ENCODE assay signal across 8 cellular contexts in genomic region chr6:137799950-137800568, GRCh38.
DNase-seq lines count a peak whose midpoint lies in the region; ATAC-seq and TF ChIP-seq lines count a peak whose summit lies in the region.

No MANE protein-coding gene starts in this region.

- no peak overlapping the region for H3K27ac Mint-ChIP-seq in type B pancreatic cell

- no peaks in the 10 kb centered on the region for H3K27me3 Mint-ChIP-seq in type B pancreatic cell

- no peaks in the 10 kb centered on the region for H3K36me3 Mint-ChIP-seq in type B pancreatic cell

- no peaks in the 10 kb centered on the region for H3K9me3 Mint-ChIP-seq in type B pancreatic cell

- DNase-seq in AG09319 (ENCODE audit: extremely low read depth, low read depth), result no peak
- DNase-seq in LNCaP clone FGC (ENCODE audit: low read depth), result peak; percentile 43
- DNase-seq in activated CD4-positive, alpha-beta T cell treated with anti-CD3 and anti-CD28 coated beads for 24 hours (ENCODE audit: low read depth in 2 of 2), result peak; percentile 33 to 64
- DNase-seq in effector CD8-positive, alpha-beta T cell (lab: John Stamatoyannopoulos, UW), result peak; percentile 45
- DNase-seq in myocyte (ENCODE audit: low read depth), result peak; percentile 56
- no peak for DNase-seq in type B pancreatic cell (ENCODE audit: extremely low spot score, unreplicated experiment)

- peaks cover 6% of the 10 kb centered on the region for H3K4me1 Mint-ChIP-seq in type B pancreatic cell (ENCODE audit: unreplicated experiment)

- TF ChIP-seq CTCF in AG09319 (IDR thresholded peaks at IDR 0.05; ENCODE audit: low read depth, low read length) (peak; percentile 48), LNCaP clone FGC (IDR thresholded peaks at IDR 0.05; ENCODE audit: control insufficient read depth, extremely low read depth, insufficient read depth) (peak; percentile 74), type B pancreatic cell (conservative IDR thresholded peaks at IDR 0.05) (peak; percentile 63)

- ATAC-seq in GM18868 (IDR thresholded peaks at IDR 0.05; ENCODE audit: unreplicated experiment), result peak; percentile 75
- no peak for ATAC-seq in GM18511 (IDR thresholded peaks at IDR 0.05; ENCODE audit: unreplicated experiment)

- no peak overlapping the region for H3K4me3 ChIP-seq in LNCaP clone FGC (ENCODE audit: low read depth, low read length)

- H3K4me3 Mint-ChIP-seq in type B pancreatic cell, result no peak overlapping the region

Comparison
In these comparisons a context has a peak if more than half of its experiments do, and no peak if none do; other contexts are left out.
1. DNase-seq: peak in LNCaP clone FGC (single experiment), activated CD4-positive, alpha-beta T cell treated with anti-CD3 and anti-CD28 coated beads for 24 hours (2 of 2), effector CD8-positive, alpha-beta T cell (single experiment) and myocyte (single experiment); none in AG09319 (single experiment) and type B pancreatic cell (single experiment).
2. Peak in every context shown above with its lines, with median percentiles within 50 percentile points of each other: CTCF ChIP-seq.